Comparison of ENCODE assay signal across 21 cellular contexts in genomic region chr3:181919375-181919774, GRCh38.
DNase-seq lines count a peak whose midpoint lies in the region; ATAC-seq, FAIRE-seq and TF ChIP-seq lines count a peak whose summit lies in the region.
"Had no signal": no experiment of that assay in that cellular context is flagged by ENCODE, and none has a peak within 500 bp of the region (broad histone marks: within the 10 kb centered on the region; RNA-seq: fewer than 3 reads in every experiment).

No MANE protein-coding gene starts in this region.

- TF ChIP-seq CTCF in keratinocyte (optimal IDR thresholded peaks at IDR 0.05 in 1 of 3, IDR thresholded peaks at IDR 0.05 in 1 of 3, conservative IDR thresholded peaks at IDR 0.05 in 1 of 3; ENCODE audit: extremely low read depth in 1 of 3, insufficient read depth in 2 of 3, low read length in 3 of 3) = no peak

- dilution Hi-C loops in keratinocyte (cut with MboI; ENCODE audit: extremely low pct_ligation_motif_present, low sequenced_read_pairs) = no loop called here

- H3K27ac ChIP-seq in SJSA1 (peak overlapping the region; percentile 53), keratinocyte (ENCODE audit: control insufficient read depth, insufficient read depth, low read length) (no peak overlapping the region)

- peak; percentile 84 for FAIRE-seq in keratinocyte (lab: Jason Lieb, UNC)
- FAIRE-seq: GM12892 had no signal

- ATAC-seq in GM21786 (IDR thresholded peaks at IDR 0.05; ENCODE audit: unreplicated experiment) = no peak
- ATAC-seq in GM19397 (IDR thresholded peaks at IDR 0.05; ENCODE audit: unreplicated experiment) = no peak
- ATAC-seq: Panc1 had no signal

- no peaks in the 10 kb centered on the region for H3K79me2 ChIP-seq in keratinocyte (ENCODE audit: control insufficient read depth, insufficient read depth, low read length)

- no peaks in the 10 kb centered on the region; the same call in none of the 2 replicates for H3K9me3 ChIP-seq in SJSA1 (replicated peaks)
- H3K9me3 ChIP-seq in keratinocyte (ENCODE audit: control insufficient read depth, low read depth, low read length) = no peaks in the 10 kb centered on the region

- DNase-seq in Daoy (ENCODE audit: low read depth) = peak; percentile 61
- peak; percentile 18 for DNase-seq in M059J (ENCODE audit: low read depth)
- DNase-seq in SJSA1 (ENCODE audit: low read depth in 1 of 2, low spot score in 2 of 2) = peak in 1 of 2 experiments; percentile 38
- no peak for DNase-seq in keratinocyte (ENCODE audit: low read depth, low spot score)
- DNase-seq in DMS153 (lab: John Stamatoyannopoulos, UW) = no peak
- DNase-seq in activated effector memory CD4-positive, alpha-beta T cell treated with anti-CD3 and anti-CD28 coated beads, Interleukin-2, amount 50 U/mL, for 16 hours = no peak
- DNase-seq: Calu3; CD4-positive, CD25-positive, alpha-beta regulatory T cell; DMS79; GDM1; GOT3; Kasumi-1; MV-4-11; NCI-H1417 treated with DMSO at 0.1 percent for 48 hours; NCI-H2081; NCI-H524 treated with DMSO at 0.1 percent for 48 hours; SIG-M5 had no signal

- no peaks in the 10 kb centered on the region for H3K9me1 ChIP-seq in keratinocyte (ENCODE audit: control insufficient read depth, extremely low read depth, insufficient read depth, low read length)

- H2AFZ ChIP-seq in keratinocyte (ENCODE audit: control insufficient read depth, low read length) = no peak overlapping the region

- H3K4me1 ChIP-seq in SJSA1 (replicated peaks) (peaks cover 60% of the 10 kb centered on the region), keratinocyte (ENCODE audit: control insufficient read depth, extremely low read depth, insufficient read depth, low read length) (peaks cover 32% of the 10 kb centered on the region)

- H3K4me2 ChIP-seq in keratinocyte (ENCODE audit: control insufficient read depth, extremely low read depth, insufficient read depth, low read depth, low read length) = no peak overlapping the region

- no peaks in the 10 kb centered on the region for H3K27me3 ChIP-seq in SJSA1 (replicated peaks)
- no peaks in the 10 kb centered on the region for H3K27me3 ChIP-seq in keratinocyte (ENCODE audit: control insufficient read depth, extremely low read depth, insufficient read depth, low read length)

- no peak overlapping the region for H3K4me3 ChIP-seq in SJSA1
- no peak overlapping the region for H3K4me3 ChIP-seq in keratinocyte (ENCODE audit: control insufficient read depth in 2 of 3, extremely low read depth in 1 of 3, insufficient read depth in 2 of 3, low read depth in 1 of 3, low read length in 3 of 3)

- no peak overlapping the region for H3K9ac ChIP-seq in keratinocyte (ENCODE audit: control insufficient read depth, extremely low read depth, insufficient read depth, low read length)

- no peaks in the 10 kb centered on the region for H3K36me3 ChIP-seq in SJSA1
- H3K36me3 ChIP-seq in keratinocyte (ENCODE audit: control insufficient read depth in 2 of 2, extremely low read depth in 1 of 2, insufficient read depth in 2 of 2, low read length in 2 of 2) = no peaks in the 10 kb centered on the region

- H4K20me1 ChIP-seq in keratinocyte (ENCODE audit: control insufficient read depth, extremely low read depth, insufficient read depth, low read length) = no peaks in the 10 kb centered on the region

Comparison
In these comparisons a context has a peak if more than half of its experiments do, and no peak if none do; other contexts are left out.
1. DNase-seq: peak in Daoy (single experiment) and M059J (single experiment); none in keratinocyte (single experiment), DMS153 (single experiment) and activated effector memory CD4-positive, alpha-beta T cell treated with anti-CD3 and anti-CD28 coated beads, Interleukin-2, amount 50 U/mL, for 16 hours (single experiment).